In genomic region chr15:57772223-57772957, GRCh38 we compare ENCODE assay signal across 14 cellular contexts.
A peak's percentile ranks its signal among the peaks of the same experiment; 100 is the strongest.
DNase-seq lines count a peak whose midpoint lies in the region; ATAC-seq and TF ChIP-seq lines count a peak whose summit lies in the region.
"Had no signal": no experiment of that assay in that cellular context is flagged by ENCODE, and none has a peak within 500 bp of the region (broad histone marks: within the 10 kb centered on the region; RNA-seq: fewer than 3 reads in every experiment).

No MANE protein-coding gene starts in this region.

- no peak overlapping the region for H2BK12ac ChIP-seq in neuronal stem cell (ENCODE audit: low read length)

- H3K27me3 ChIP-seq in mammary epithelial cell (ENCODE audit: insufficient read depth, low read length), result no peaks in the 10 kb centered on the region
- H3K27me3 ChIP-seq in neuronal stem cell (ENCODE audit: control insufficient read depth in 3 of 3, insufficient read depth in 3 of 3, low read depth in 1 of 3, low read length in 3 of 3), result peaks cover 0 to 6% (median 0%) of the 10 kb centered on the region in 3 experiments
- H3K27me3 ChIP-seq: neutrophil, suprapubic skin had no signal

- H3K9ac ChIP-seq in mammary epithelial cell (ENCODE audit: insufficient read depth, low read length) (no peak overlapping the region), neuronal stem cell (ENCODE audit: low read depth, low read length, poor library complexity) (no peak overlapping the region)

- no peak overlapping the region for H2BK120ac ChIP-seq in neuronal stem cell (ENCODE audit: low read depth, low read length)

- TF ChIP-seq CTCF in mammary epithelial cell (conservative IDR thresholded peaks at IDR 0.05 in 1 of 2, IDR thresholded peaks at IDR 0.05 in 1 of 2; ENCODE audit: extremely low read depth in 1 of 2, insufficient read depth in 1 of 2, low read depth in 1 of 2, low read length in 2 of 2), result no peak

- H3K36me3 ChIP-seq in mammary epithelial cell (ENCODE audit: insufficient read depth, low read length) (no peaks in the 10 kb centered on the region), neuronal stem cell (replicated peaks in 1 of 2; ENCODE audit: control insufficient read depth in 2 of 2, insufficient read depth in 2 of 2, low read length in 2 of 2) (no peaks in the 10 kb centered on the region)
- H3K36me3 ChIP-seq: neutrophil, suprapubic skin had no signal

- no peak overlapping the region for H3K14ac ChIP-seq in neuronal stem cell (ENCODE audit: low read length)

- DNase-seq in EH (ENCODE audit: low read depth) (peak; percentile 58), mammary epithelial cell (peak; percentile 70), iPS-NIHi7 (ENCODE audit: extremely low spot score) (peak; percentile 49), islet precursor cell (no peak), neuronal stem cell (ENCODE audit: low spot score) (no peak), GOT3 (lab: John Stamatoyannopoulos, UW) (no peak)
- DNase-seq in Jurkat, Clone E6-1 (ENCODE audit: low read depth, low spot score), result peak; percentile 55
- DNase-seq: activated CD4-positive, alpha-beta memory T cell treated with anti-CD3 and anti-CD28 coated beads for 36 hours; CD4-positive, alpha-beta memory T cell; NCI-H2227 treated with DMSO at 0.1 percent for 48 hours; T-helper 9 cell had no signal

- H4K20me1 ChIP-seq in mammary epithelial cell (ENCODE audit: insufficient read depth, low read length), result no peaks in the 10 kb centered on the region

- H4K8ac ChIP-seq in neuronal stem cell (ENCODE audit: low read depth, low read length), result no peak overlapping the region

- no peaks in the 10 kb centered on the region for H3K79me1 ChIP-seq in neuronal stem cell (ENCODE audit: low read depth, low read length)

- no peak overlapping the region for H2BK15ac ChIP-seq in neuronal stem cell (ENCODE audit: low read length)

- peaks cover 12% of the 10 kb centered on the region for H3K4me1 ChIP-seq in mammary epithelial cell (ENCODE audit: insufficient read depth, low read length)
- H3K4me1 ChIP-seq in neuronal stem cell (ENCODE audit: control insufficient read depth in 2 of 2, insufficient read depth in 1 of 2, low read depth in 1 of 2, low read length in 2 of 2), result peaks cover 0 to 5% of the 10 kb centered on the region in 2 donors
- H3K4me1 ChIP-seq: suprapubic skin had no signal

- H3K4ac ChIP-seq in neuronal stem cell (ENCODE audit: low read length), result no peak overlapping the region

- H3K79me2 ChIP-seq in mammary epithelial cell (ENCODE audit: insufficient read depth, low read length), result no peaks in the 10 kb centered on the region

- H2BK5ac ChIP-seq in neuronal stem cell (ENCODE audit: low read length), result no peak overlapping the region

- H4K91ac ChIP-seq in neuronal stem cell (ENCODE audit: low read depth, low read length, poor library complexity), result no peak overlapping the region

- H3K4me3 ChIP-seq in Jurkat, Clone E6-1 (ENCODE audit: low read length), result no peak overlapping the region
- H3K4me3 ChIP-seq in mammary epithelial cell (replicated peaks in 1 of 3; ENCODE audit: insufficient read depth in 1 of 3, low read depth in 2 of 3, low read length in 3 of 3), result no peak overlapping the region
- H3K4me3 ChIP-seq in neuronal stem cell (ENCODE audit: low read length in 2 of 2), result no peak overlapping the region
- H3K4me3 ChIP-seq: suprapubic skin had no signal

- no peaks in the 10 kb centered on the region for H3K9me3 ChIP-seq in mammary epithelial cell (replicated peaks; ENCODE audit: insufficient read depth, low read length)
- H3K9me3 ChIP-seq in neuronal stem cell (replicated peaks in 1 of 2; ENCODE audit: control insufficient read depth in 2 of 2, insufficient read depth in 1 of 2, low read depth in 1 of 2, low read length in 2 of 2), result no peaks in the 10 kb centered on the region
- H3K9me3 ChIP-seq: neutrophil, suprapubic skin had no signal

- no peak overlapping the region for H3K18ac ChIP-seq in neuronal stem cell (ENCODE audit: low read length)

- no TSS peak for BruUV-seq in mammary epithelial cell (replicated peaks; lab: Mats Ljungman, UMichigan)

- intact Hi-C loops in mammary epithelial cell (cut with micrococcal nuclease), result no loop called here

- in situ Hi-C loops in mammary epithelial cell (cut with MboI; ENCODE audit: low sequenced_read_pairs in 2 of 2), result no loop called here

- H3K4me2 ChIP-seq in mammary epithelial cell (ENCODE audit: insufficient read depth, low read depth, low read length) (no peak overlapping the region), neuronal stem cell (ENCODE audit: insufficient read depth, low read length, poor library complexity, severe bottlenecking) (no peak overlapping the region)

- CTCF ChIA-PET in mammary epithelial cell (lab: Charles Lee; ENCODE audit: low non-redundant PET), result no interaction called here

- H2AK5ac ChIP-seq in neuronal stem cell (ENCODE audit: low read depth, low read length), result no peak overlapping the region

- H2AFZ ChIP-seq in mammary epithelial cell (ENCODE audit: low read depth, low read length), result no peak overlapping the region
- no peak overlapping the region for H2AFZ ChIP-seq in neuronal stem cell (ENCODE audit: low read length)

- no peak for ATAC-seq in GM21447 (IDR thresholded peaks at IDR 0.05; ENCODE audit: unreplicated experiment)

- dilution Hi-C loops in mammary epithelial cell (cut with HindIII; ENCODE audit: low sequenced_read_pairs), result no loop called here

- WGBS in mammary epithelial cell (ENCODE audit: low coverage, missing lambda C conversion rate), result 79% methylated on average over 7 of the region's 7 CpGs
- no CpG with 5 or more reads among the region's 7 CpGs for WGBS in neuronal stem cell (ENCODE audit: extremely low coverage in 2 of 2, insufficient read length in 2 of 2, insufficient replicate concordance in 1 of 2), 2 donors

- H3K23ac ChIP-seq in neuronal stem cell (ENCODE audit: low read depth, low read length, poor library complexity), result no peak overlapping the region

- H3K27ac ChIP-seq in mammary epithelial cell (ENCODE audit: insufficient read depth, low read depth, low read length) (no peak overlapping the region), neuronal stem cell (replicated peaks; ENCODE audit: low read length) (no peak overlapping the region)
- H3K27ac ChIP-seq: neutrophil, suprapubic skin had no signal

Comparison
In these comparisons a context has a peak if more than half of its experiments do, and no peak if none do; other contexts are left out.
1. DNase-seq: peak in EH (single experiment), Jurkat, Clone E6-1 (single experiment), mammary epithelial cell (single experiment) and iPS-NIHi7 (single experiment); none in islet precursor cell (single experiment), neuronal stem cell (single experiment) and GOT3 (single experiment).